Comparison of ENCODE assay signal across 20 cellular contexts in genomic region chr1:7427066-7427465, GRCh38.
DNase-seq lines count a peak whose midpoint lies in the region; ATAC-seq and TF ChIP-seq lines count a peak whose summit lies in the region.
"Had no signal": no experiment of that assay in that cellular context is flagged by ENCODE, and none has a peak within 500 bp of the region (broad histone marks: within the 10 kb centered on the region; RNA-seq: fewer than 3 reads in every experiment).

No MANE protein-coding gene starts in this region.

- peaks cover 5% of the 10 kb centered on the region for H3F3A ChIP-seq in smooth muscle cell (ENCODE audit: low read depth)

- intact Hi-C loops in left cardiac atrium (cut with DNase I): no loop called here
- intact Hi-C loops in Right ventricle myocardium inferior (cut with DNase I): no loop called here
- intact Hi-C loops in adrenal gland (cut with DNase I): no loop called here

- ATAC-seq in left cardiac atrium: no peak
- no peak for ATAC-seq in Right ventricle myocardium inferior
- ATAC-seq in HG02623 (IDR thresholded peaks at IDR 0.05; ENCODE audit: unreplicated experiment): no peak
- ATAC-seq in GM21367 (IDR thresholded peaks at IDR 0.05; ENCODE audit: unreplicated experiment): no peak

- TF ChIP-seq POLR2A in adrenal gland (IDR thresholded peaks at IDR 0.05): no peak

- H3K79me2 ChIP-seq in smooth muscle cell (ENCODE audit: low read depth): no peaks in the 10 kb centered on the region

- no peaks in the 10 kb centered on the region for H3K27me3 ChIP-seq in smooth muscle cell (ENCODE audit: low read depth)
- no peaks in the 10 kb centered on the region for H3K27me3 ChIP-seq in adrenal gland
- H3K27me3 ChIP-seq: Peyer's patch had no signal

- H3K4me1 ChIP-seq in smooth muscle cell (ENCODE audit: low read depth) (peaks cover 7% of the 10 kb centered on the region), adrenal gland (replicated peaks in 1 of 2) (no peaks in the 10 kb centered on the region)
- H3K4me1 ChIP-seq: Peyer's patch had no signal

- H3K27ac ChIP-seq in smooth muscle cell (ENCODE audit: low read depth) (peak overlapping the region; percentile 84), adrenal gland (no peak overlapping the region)
- H3K27ac ChIP-seq: C4-2B, Peyer's patch had no signal

- DNase-seq in left cardiac atrium: peak; percentile 1
- no peak for DNase-seq in Right ventricle myocardium inferior (ENCODE audit: missing footprints)
- DNase-seq in amniotic epithelial cell (ENCODE audit: low read depth): peak; percentile 59
- DNase-seq in hepatic stellate cell (ENCODE audit: low spot score): peak; percentile 57
- DNase-seq in smooth muscle cell (lab: John Stamatoyannopoulos, UW; ENCODE audit: unreplicated experiment): no peak
- no peak for DNase-seq in adrenal gland
- DNase-seq: 8988T, AML-193, DMS53, GDM1, Karpas-422, NCI-H1694, NCI-H2081, NCI-H2171, NCI-H345, NCI-H524 treated with DMSO at 0.1 percent for 48 hours, Peyer's patch had no signal

- TF ChIP-seq CTCF in smooth muscle cell (IDR thresholded peaks at IDR 0.05; ENCODE audit: borderline replicate concordance, insufficient read depth, poor library complexity, severe bottlenecking): no peak
- TF ChIP-seq CTCF in adrenal gland (IDR thresholded peaks at IDR 0.05): no peak

- peak overlapping the region; percentile 67 for H3K4me2 ChIP-seq in smooth muscle cell

- no peak overlapping the region for H3K4me3 ChIP-seq in smooth muscle cell
- no peak overlapping the region for H3K4me3 ChIP-seq in adrenal gland
- H3K4me3 ChIP-seq: Peyer's patch had no signal

- 34% methylated on average over 7 of the region's 7 CpGs for WGBS in smooth muscle cell (ENCODE audit: low lambda C conversion rate)
- 91 to 92% (median 91%) methylated on average over 7 of the region's 7 CpGs for whole genome bisulfite sequencing in adrenal gland, 4 donors

- H4K20me1 ChIP-seq in smooth muscle cell (ENCODE audit: low read depth): no peaks in the 10 kb centered on the region

- peak overlapping the region; percentile 62 for H3K9ac ChIP-seq in smooth muscle cell (ENCODE audit: low read depth)

- no peak overlapping the region for H2AFZ ChIP-seq in smooth muscle cell (ENCODE audit: low read depth)

- H3K36me3 ChIP-seq in smooth muscle cell (ENCODE audit: low read depth): no peaks in the 10 kb centered on the region
- H3K36me3 ChIP-seq in adrenal gland (replicated peaks in 1 of 2): no peaks in the 10 kb centered on the region
- H3K36me3 ChIP-seq: Peyer's patch had no signal

- H3K9me3 ChIP-seq in smooth muscle cell (replicated peaks; ENCODE audit: low read depth): no peaks in the 10 kb centered on the region
- H3K9me3 ChIP-seq in adrenal gland (replicated peaks in 1 of 3): no peaks in the 10 kb centered on the region
- H3K9me3 ChIP-seq: Peyer's patch had no signal

Comparison
In these comparisons a context has a peak if more than half of its experiments do, and no peak if none do; other contexts are left out.
1. DNase-seq: peak in left cardiac atrium (single experiment), amniotic epithelial cell (single experiment) and hepatic stellate cell (single experiment); none in Right ventricle myocardium inferior (single experiment), smooth muscle cell (single experiment) and adrenal gland (0 of 7).